ENCODE assay signal across 21 cellular contexts in genomic region chr17:42405076-42405475, GRCh38. TPM values are rescaled to one million over a fixed set of nuclear protein-coding genes. Genes with fewer than 3 reads are reported as not detected.
A peak's percentile ranks its signal among the peaks of the same experiment; 100 is the strongest.
DNase-seq lines count a peak whose midpoint lies in the region; ATAC-seq and TF ChIP-seq lines count a peak whose summit lies in the region.
"Had no signal": no experiment of that assay in that cellular context is flagged by ENCODE, and none has a peak within 500 bp of the region (broad histone marks: within the 10 kb centered on the region; RNA-seq: fewer than 3 reads in every experiment).

No MANE protein-coding gene starts in this region.

- H3K9me3 ChIP-seq in heart left ventricle (no peaks in the 10 kb centered on the region), esophagus muscularis mucosa (no peaks in the 10 kb centered on the region), tibial artery (no peaks in the 10 kb centered on the region)
- H3K9me3 ChIP-seq: BE2C had no signal

- H3K27ac ChIP-seq in heart left ventricle (peak overlapping the region in 8 of 12 donors; percentile 8 to 100 (median 82)), esophagus muscularis mucosa (replicated peaks in 1 of 4) (peak overlapping the region; percentile 97 to 100 (median 100)), tibial artery (peak overlapping the region; percentile 98 to 100)
- H3K27ac ChIP-seq: 22Rv1 had no signal

- no peak for ATAC-seq in heart left ventricle
- no peak for ATAC-seq in HG02642 (IDR thresholded peaks at IDR 0.05; ENCODE audit: poor library complexity, unreplicated experiment)
- ATAC-seq: Panc1 had no signal

- H3K27me3 ChIP-seq in heart left ventricle, result no peaks in the 10 kb centered on the region
- H3K27me3 ChIP-seq in esophagus muscularis mucosa, result no peaks in the 10 kb centered on the region
- no peaks in the 10 kb centered on the region for H3K27me3 ChIP-seq in tibial artery
- H3K27me3 ChIP-seq: BE2C had no signal

- no peak for TF ChIP-seq EP300 in esophagus muscularis mucosa (IDR thresholded peaks at IDR 0.05)

- peak in 2 of 5 donors; percentile 27 to 71 for DNase-seq in heart left ventricle
- no peak for DNase-seq in cardiac septum (ENCODE audit: low spot score)
- no peak for DNase-seq in esophagus muscularis mucosa (ENCODE audit: extremely low spot score)
- DNase-seq in posterior vena cava (ENCODE audit: low spot score), result peak; percentile 68
- no peak for DNase-seq in tibial artery
- no peak for DNase-seq in activated CD8-positive, alpha-beta memory T cell treated with anti-CD3 and anti-CD28 coated beads, Interleukin-2, amount 50 U/mL, for 4 hours
- DNase-seq in GM03348 (ENCODE audit: low spot score), result no peak
- DNase-seq: BE2C; CD4-positive, CD25-positive, alpha-beta regulatory T cell; COR-L47; DMS 273 treated with DMSO at 0.1 percent for 48 hours; DND-41; H9; IMR-90; MM.1S; NCI-H1092 treated with DMSO at 0.1 percent for 48 hours; NCI-H1694; NCI-H2081 treated with DMSO at 0.1 percent for 48 hours had no signal

- H3K4me3 ChIP-seq in heart left ventricle (no peak overlapping the region), esophagus muscularis mucosa (no peak overlapping the region), tibial artery (no peak overlapping the region)

- H3K4me1 ChIP-seq in heart left ventricle (peaks cover 26 to 90% (median 71%) of the 10 kb centered on the region in 12 donors), esophagus muscularis mucosa (peaks cover 85 to 96% (median 96%) of the 10 kb centered on the region in 4 donors), tibial artery (peaks cover 10 to 83% (median 69%) of the 10 kb centered on the region in 4 donors)
- H3K4me1 ChIP-seq: BE2C had no signal

- TF ChIP-seq POLR2A in heart left ventricle (IDR thresholded peaks at IDR 0.05), result no peak
- no peak for TF ChIP-seq POLR2A in esophagus muscularis mucosa (IDR thresholded peaks at IDR 0.05; ENCODE audit: low read depth)

- TF ChIP-seq CTCF in heart left ventricle (IDR thresholded peaks at IDR 0.05) (no peak), esophagus muscularis mucosa (IDR thresholded peaks at IDR 0.05) (no peak), tibial artery (IDR thresholded peaks at IDR 0.05) (no peak)

- WGBS in heart left ventricle, 4 donors, result 79 to 87% (median 81%) methylated on average over 35 of the region's 35 CpGs
- WGBS in esophagus muscularis mucosa, result 88% methylated on average over 35 of the region's 35 CpGs

- H3K36me3 ChIP-seq in heart left ventricle, result peaks cover 0 to 37% (median 30%) of the 10 kb centered on the region in 9 donors
- H3K36me3 ChIP-seq in esophagus muscularis mucosa, result peaks cover 20 to 41% (median 31%) of the 10 kb centered on the region in 4 donors
- peaks cover 17 to 35% (median 31%) of the 10 kb centered on the region in 3 donors for H3K36me3 ChIP-seq in tibial artery
- H3K36me3 ChIP-seq: BE2C had no signal

- intact Hi-C loops in heart left ventricle (cut with DNase I) (loop anchor here in 3 of 10 donors (2.0 to 5.0 kb wide), 3 partner anchors 80 to 112 kb away; no protein-coding TSS in a partner anchor), cardiac septum (cut with DNase I) (loop anchor here (5.0 kb wide), 1 partner anchor 112 kb away; no protein-coding TSS in a partner anchor), esophagus muscularis mucosa (cut with DNase I) (loop anchor here (1.0 kb wide), 1 partner anchor 82 kb away; no protein-coding TSS in a partner anchor), posterior vena cava (cut with DNase I) (loop anchor here (2.0 to 10.0 kb wide), 2 partner anchors 80 to 82 kb away; no protein-coding TSS in a partner anchor), tibial artery (cut with DNase I; ENCODE audit: low total_unique reads) (loop anchor here (2.0 to 5.0 kb wide), 2 partner anchors 82 to 112 kb away; no protein-coding TSS in a partner anchor)

RNA-seq across cellular contexts. Expression of gene STAT3, which starts 16.8 kb away (rescaled TPM):
- 100 to 1,000 TPM; 111 to 614 (median 148) TPM for total RNA-seq in heart left ventricle
- 100 to 1,000 TPM in 1 of 2 donors, 10 to 100 TPM in 1; 36.0 to 152 TPM for polyA plus RNA-seq in heart left ventricle
- total RNA-seq in cardiac septum, result 159 TPM
- 100 to 1,000 TPM; 137 to 260 (median 211) TPM for total RNA-seq in esophagus muscularis mucosa
- total RNA-seq in posterior vena cava, result 100 to 1,000 TPM; 230 to 241 TPM

RNA-seq across cellular contexts. Expression of gene CAVIN1, which starts 18.0 kb away (rescaled TPM):
- total RNA-seq in heart left ventricle (100 to 1,000 TPM; 195 to 318 (median 253) TPM), cardiac septum (358 TPM), esophagus muscularis mucosa (1,000 to 10,000 TPM in 2 of 4 donors, 100 to 1,000 TPM in 2; 619 to 1,181 (median 1,019) TPM), posterior vena cava (100 to 1,000 TPM; 733 to 737 TPM)
- 100 to 1,000 TPM; 140 to 281 TPM for polyA plus RNA-seq in heart left ventricle

RNA-seq across cellular contexts. Expression of gene ATP6V0A1, which starts 53.6 kb away (rescaled TPM):
- 10 to 100 TPM; 30.3 to 65.9 (median 35.9) TPM for total RNA-seq in heart left ventricle
- 10 to 100 TPM; 24.3 to 40.6 TPM for polyA plus RNA-seq in heart left ventricle
- 40.3 TPM for total RNA-seq in cardiac septum
- 10 to 100 TPM; 51.9 to 74.9 (median 63.9) TPM for total RNA-seq in esophagus muscularis mucosa
- total RNA-seq in posterior vena cava, result 10 to 100 TPM; 69.6 to 70.1 TPM
